Comparison of ENCODE assay signal across 29 cellular contexts in the genomic region with DNA sequence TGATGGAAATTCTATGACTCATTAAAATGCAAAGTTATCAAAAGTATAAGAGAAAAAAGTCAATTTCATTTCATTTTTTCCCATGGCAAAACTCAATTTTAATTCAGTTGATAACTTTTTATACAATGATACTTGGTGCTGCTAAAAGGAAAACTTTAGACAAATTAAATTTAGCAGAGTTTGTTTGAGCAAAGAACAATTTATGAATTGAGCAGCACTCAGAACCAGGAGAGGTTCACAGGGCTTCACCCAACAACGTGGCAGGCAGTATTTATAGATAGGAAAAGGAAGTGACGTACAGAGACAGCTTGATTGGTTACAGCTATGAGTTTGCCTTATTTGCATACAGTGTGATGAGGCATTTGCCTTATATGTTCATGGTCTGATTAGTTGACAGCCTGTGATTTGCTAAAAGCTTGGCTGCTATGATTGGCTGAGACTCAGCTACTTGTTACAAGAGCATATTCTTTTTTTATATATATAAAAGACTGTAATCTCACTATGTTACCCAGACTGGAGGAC.
"Had no signal": no experiment of that assay in that cellular context is flagged by ENCODE, and none has a peak within 500 bp of the region (broad histone marks: within the 10 kb centered on the region; RNA-seq: fewer than 3 reads in every experiment).

No MANE protein-coding gene starts in this region.

- H3K27ac ChIP-seq: PC-9, VCaP had no signal

- H3K4me3 ChIP-seq: PC-9 had no signal

- FAIRE-seq: bronchial epithelial cell, RCC 7860 had no signal

- H3K4me2 ChIP-seq: PC-9 had no signal

- ATAC-seq: activated naive CD8-positive, alpha-beta T cell treated with anti-CD3 and anti-CD28 coated beads, Interleukin-2, amount 50 U/mL, for 24 hours; activated T-cell treated with anti-CD3 and anti-CD28 coated beads, Interleukin-2, amount 50 U/mL, for 4 hours had no signal

- DNase-seq: activated B cell treated with CpG ODN at 0.5 μM for 24 hours; activated CD4-positive, alpha-beta memory T cell treated with anti-CD3 and anti-CD28 coated beads for 36 hours; activated CD4-positive, alpha-beta T cell treated with anti-CD3 and anti-CD28 coated beads for 4 hours; activated CD4-positive, alpha-beta T cell treated with anti-CD3 and anti-CD28 coated beads, Interleukin-2, amount 50 U/mL, for 1 hour; activated CD4-positive, CD25-positive, alpha-beta regulatory T cell treated with anti-CD3 and anti-CD28 coated beads, Interleukin-2, amount 50 U/mL, for 72 hours; activated CD8-positive, alpha-beta memory T cell treated with anti-CD3 and anti-CD28 coated beads, Interleukin-2, amount 50 U/mL, for 4 hours; activated effector memory CD4-positive, alpha-beta T cell treated with Interleukin-2 at 50 U/mL for 16 hours; activated naive CD4-positive, alpha-beta T cell treated with anti-CD3 and anti-CD28 coated beads, Interleukin-2, amount 10 ng/mL, durations not matched to agents 7 days and 5 days; activated naive CD8-positive, alpha-beta T cell treated with anti-CD3 and anti-CD28 coated beads, Interleukin-2, amount 50 U/mL, for 24 hours; activated T-cell treated with anti-CD3 and anti-CD28 coated beads for 4 hours; activated T-cell treated with anti-CD3 and anti-CD28 coated beads, Interleukin-2, amount 50 U/mL, for 4 hours; anterior cingulate cortex; caudate nucleus; NCI-H1092 treated with DMSO at 0.1 percent for 48 hours; NCI-H1417; NCI-H1694; NCI-H2029; NCI-H345; NCI-H526; NCI-H748 treated with DMSO at 0.1 percent for 48 hours; PC-9; Right ventricle myocardium superior; SW 1271; T-helper 1 cell; T-helper 2 cell; T-helper 9 cell had no signal

- H2AFZ ChIP-seq: PC-9 had no signal
